In the genomic region with DNA sequence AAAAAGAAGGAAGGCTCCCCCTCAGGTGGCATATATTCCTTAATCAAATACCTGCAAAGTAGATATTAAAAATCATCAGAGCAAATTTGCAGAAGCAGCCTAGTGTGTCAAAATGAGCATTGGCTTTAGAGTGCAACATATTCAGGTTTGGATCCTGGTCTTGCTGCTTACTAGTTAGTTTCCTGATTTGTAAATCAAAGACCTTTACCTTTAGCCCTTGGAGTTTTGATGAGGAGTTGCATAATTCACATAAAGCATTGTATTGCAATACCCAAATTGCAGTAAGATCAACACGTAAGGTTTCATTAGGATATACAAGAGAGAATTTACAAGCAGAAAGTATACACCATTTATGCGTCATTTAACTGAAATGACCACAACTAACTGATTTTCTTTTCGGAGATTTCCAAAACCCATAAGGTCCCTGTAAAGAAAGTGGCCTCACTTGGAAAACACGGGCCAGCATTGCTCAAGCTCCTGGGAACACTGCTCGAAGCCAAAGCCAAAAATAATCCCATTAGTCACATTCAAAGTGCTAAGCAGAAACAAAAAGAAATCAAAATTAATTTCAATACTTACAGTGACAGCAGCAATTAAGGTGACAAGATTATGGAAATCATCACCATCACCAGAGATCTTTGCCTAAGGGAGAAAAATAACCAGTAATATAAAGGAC, we compare ENCODE assay signal across 17 cellular contexts.
DNase-seq lines count a peak whose midpoint lies in the region; FAIRE-seq lines count a peak whose summit lies in the region.
"Had no signal": no experiment of that assay in that cellular context is flagged by ENCODE, and none has a peak within 500 bp of the region (broad histone marks: within the 10 kb centered on the region; RNA-seq: fewer than 3 reads in every experiment).

No MANE protein-coding gene starts in this region.

- peak overlapping the region; percentile 77 for H3K27ac ChIP-seq in caudate nucleus (ENCODE audit: low read depth, low read length)
- H3K27ac ChIP-seq: 22Rv1, A549, C4-2B had no signal

- no peak for FAIRE-seq in frontal cortex (lab: Jason Lieb, UNC)
- FAIRE-seq: A549, D721Med, G401.6, GM12892, GM18507 had no signal

- DNase-seq in NCI-H82 (lab: John Stamatoyannopoulos, UW) (peak; percentile 6), NCI-H82 treated with DMSO at 0.1 percent for 48 hours (lab: John Stamatoyannopoulos, UW; ENCODE audit: unreplicated experiment) (no peak), caudate nucleus (lab: John Stamatoyannopoulos, UW) (peak in 5 of 61 donors; percentile 6 to 59 (median 29)), myocyte (ENCODE audit: low read depth) (peak; percentile 6), SIG-M5 (lab: John Stamatoyannopoulos, UW) (no peak), middle frontal gyrus (ENCODE audit: extremely low spot score, low spot score) (no peak), frontal cortex (ENCODE audit: low spot score in 2 of 2) (no peak)
- DNase-seq: AML-193; Caco-2; CD4-positive, alpha-beta T cell had no signal

Comparison
In these comparisons a context has a peak if more than half of its experiments do, and no peak if none do; other contexts are left out.
1. DNase-seq: peak in NCI-H82 (single experiment) and myocyte (single experiment); none in NCI-H82 treated with DMSO at 0.1 percent for 48 hours (single experiment), SIG-M5 (single experiment), middle frontal gyrus (single experiment) and frontal cortex (0 of 2).